In genomic region chr15:63461230-63461629, GRCh38 we compare ENCODE assay signal across 1 cellular context.
TF ChIP-seq lines count a peak whose summit lies in the region.

No MANE protein-coding gene starts in this region.

TF ChIP-seq in WTC11, 78 proteins besides CTCF, POLR2A, EP300 and RAD21 (continued from another document):
- no peak for TF ChIP-seq IRF1 (CRISPR knock-in tag; IDR thresholded peaks at IDR 0.05)
- 0 out of 2 replicates have a peak, but pooled peaks have one; percentile 29 for TF ChIP-seq TEAD1 (CRISPR knock-in tag; IDR thresholded peaks at IDR 0.05)
- no peak for TF ChIP-seq ZNF512 (CRISPR knock-in tag; IDR thresholded peaks at IDR 0.05; ENCODE audit: borderline replicate concordance)
- TF ChIP-seq ZNF671 (CRISPR knock-in tag; IDR thresholded peaks at IDR 0.05) = no peak
- TF ChIP-seq ZBTB21 (CRISPR knock-in tag; IDR thresholded peaks at IDR 0.05; ENCODE audit: borderline replicate concordance) = no peak
- TF ChIP-seq CBFB (CRISPR knock-in tag; IDR thresholded peaks at IDR 0.05; ENCODE audit: low read depth) = no peak
- no peak for TF ChIP-seq ZNF263 (CRISPR knock-in tag; IDR thresholded peaks at IDR 0.05; ENCODE audit: low read depth)
- TF ChIP-seq NFYB (CRISPR knock-in tag; conservative IDR thresholded peaks at IDR 0.05; ENCODE audit: low read depth) = no peak
- peak; percentile 62; the same call in 1 of the 2 replicates for TF ChIP-seq MAX (CRISPR knock-in tag; IDR thresholded peaks at IDR 0.05)
